Comparison of ENCODE assay signal across 1 cellular context in the genomic region with DNA sequence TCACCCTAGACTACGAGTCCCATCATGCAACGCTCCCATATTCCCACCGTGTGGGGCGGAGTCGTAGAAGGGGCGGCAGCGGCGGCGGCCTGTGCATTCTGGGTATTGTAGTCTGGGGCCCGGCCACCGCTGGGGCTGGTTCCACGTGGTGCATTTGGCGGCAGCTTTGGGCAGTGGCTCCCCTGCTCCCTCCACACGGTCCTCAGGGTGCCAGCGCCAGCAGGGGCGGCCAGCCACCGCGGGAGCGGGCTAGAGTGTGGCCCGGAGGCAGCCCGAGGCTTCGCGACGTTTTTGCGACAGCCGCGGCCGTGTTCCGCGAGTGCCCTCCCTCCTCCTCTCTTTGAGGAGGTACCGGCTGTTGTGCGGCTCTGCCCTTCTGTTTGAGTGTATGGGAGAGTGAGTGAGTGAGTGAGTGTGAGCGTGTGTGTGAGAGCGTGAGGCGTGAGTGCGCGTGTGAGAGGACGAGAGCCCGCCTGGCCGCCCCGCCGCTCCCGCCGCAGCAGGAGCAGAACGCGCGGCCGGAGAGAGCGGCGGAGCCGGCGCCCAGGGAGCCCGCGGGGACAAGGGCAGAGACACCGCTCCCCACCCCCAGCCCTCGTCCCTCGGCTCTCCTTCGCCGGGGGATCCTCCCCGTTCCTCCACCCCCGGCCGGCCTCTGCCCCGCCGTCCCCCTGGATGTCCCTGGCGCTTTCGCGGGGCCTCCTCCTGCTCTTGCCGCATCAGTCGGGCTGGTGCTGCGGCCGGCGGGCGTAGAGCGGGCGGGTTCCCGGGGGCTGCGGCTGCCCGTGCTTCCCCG.
TF ChIP-seq lines count a peak whose summit lies in the region.

TSS of gene CDK8 (plus strand) at position 343 of the 796 bp plus-strand sequence. CDS start 513 bp downstream, outside the sequence.

TF ChIP-seq in GM23338, 12 proteins besides CTCF, POLR2A, EP300 and RAD21:
- TF ChIP-seq, protein P1, sequence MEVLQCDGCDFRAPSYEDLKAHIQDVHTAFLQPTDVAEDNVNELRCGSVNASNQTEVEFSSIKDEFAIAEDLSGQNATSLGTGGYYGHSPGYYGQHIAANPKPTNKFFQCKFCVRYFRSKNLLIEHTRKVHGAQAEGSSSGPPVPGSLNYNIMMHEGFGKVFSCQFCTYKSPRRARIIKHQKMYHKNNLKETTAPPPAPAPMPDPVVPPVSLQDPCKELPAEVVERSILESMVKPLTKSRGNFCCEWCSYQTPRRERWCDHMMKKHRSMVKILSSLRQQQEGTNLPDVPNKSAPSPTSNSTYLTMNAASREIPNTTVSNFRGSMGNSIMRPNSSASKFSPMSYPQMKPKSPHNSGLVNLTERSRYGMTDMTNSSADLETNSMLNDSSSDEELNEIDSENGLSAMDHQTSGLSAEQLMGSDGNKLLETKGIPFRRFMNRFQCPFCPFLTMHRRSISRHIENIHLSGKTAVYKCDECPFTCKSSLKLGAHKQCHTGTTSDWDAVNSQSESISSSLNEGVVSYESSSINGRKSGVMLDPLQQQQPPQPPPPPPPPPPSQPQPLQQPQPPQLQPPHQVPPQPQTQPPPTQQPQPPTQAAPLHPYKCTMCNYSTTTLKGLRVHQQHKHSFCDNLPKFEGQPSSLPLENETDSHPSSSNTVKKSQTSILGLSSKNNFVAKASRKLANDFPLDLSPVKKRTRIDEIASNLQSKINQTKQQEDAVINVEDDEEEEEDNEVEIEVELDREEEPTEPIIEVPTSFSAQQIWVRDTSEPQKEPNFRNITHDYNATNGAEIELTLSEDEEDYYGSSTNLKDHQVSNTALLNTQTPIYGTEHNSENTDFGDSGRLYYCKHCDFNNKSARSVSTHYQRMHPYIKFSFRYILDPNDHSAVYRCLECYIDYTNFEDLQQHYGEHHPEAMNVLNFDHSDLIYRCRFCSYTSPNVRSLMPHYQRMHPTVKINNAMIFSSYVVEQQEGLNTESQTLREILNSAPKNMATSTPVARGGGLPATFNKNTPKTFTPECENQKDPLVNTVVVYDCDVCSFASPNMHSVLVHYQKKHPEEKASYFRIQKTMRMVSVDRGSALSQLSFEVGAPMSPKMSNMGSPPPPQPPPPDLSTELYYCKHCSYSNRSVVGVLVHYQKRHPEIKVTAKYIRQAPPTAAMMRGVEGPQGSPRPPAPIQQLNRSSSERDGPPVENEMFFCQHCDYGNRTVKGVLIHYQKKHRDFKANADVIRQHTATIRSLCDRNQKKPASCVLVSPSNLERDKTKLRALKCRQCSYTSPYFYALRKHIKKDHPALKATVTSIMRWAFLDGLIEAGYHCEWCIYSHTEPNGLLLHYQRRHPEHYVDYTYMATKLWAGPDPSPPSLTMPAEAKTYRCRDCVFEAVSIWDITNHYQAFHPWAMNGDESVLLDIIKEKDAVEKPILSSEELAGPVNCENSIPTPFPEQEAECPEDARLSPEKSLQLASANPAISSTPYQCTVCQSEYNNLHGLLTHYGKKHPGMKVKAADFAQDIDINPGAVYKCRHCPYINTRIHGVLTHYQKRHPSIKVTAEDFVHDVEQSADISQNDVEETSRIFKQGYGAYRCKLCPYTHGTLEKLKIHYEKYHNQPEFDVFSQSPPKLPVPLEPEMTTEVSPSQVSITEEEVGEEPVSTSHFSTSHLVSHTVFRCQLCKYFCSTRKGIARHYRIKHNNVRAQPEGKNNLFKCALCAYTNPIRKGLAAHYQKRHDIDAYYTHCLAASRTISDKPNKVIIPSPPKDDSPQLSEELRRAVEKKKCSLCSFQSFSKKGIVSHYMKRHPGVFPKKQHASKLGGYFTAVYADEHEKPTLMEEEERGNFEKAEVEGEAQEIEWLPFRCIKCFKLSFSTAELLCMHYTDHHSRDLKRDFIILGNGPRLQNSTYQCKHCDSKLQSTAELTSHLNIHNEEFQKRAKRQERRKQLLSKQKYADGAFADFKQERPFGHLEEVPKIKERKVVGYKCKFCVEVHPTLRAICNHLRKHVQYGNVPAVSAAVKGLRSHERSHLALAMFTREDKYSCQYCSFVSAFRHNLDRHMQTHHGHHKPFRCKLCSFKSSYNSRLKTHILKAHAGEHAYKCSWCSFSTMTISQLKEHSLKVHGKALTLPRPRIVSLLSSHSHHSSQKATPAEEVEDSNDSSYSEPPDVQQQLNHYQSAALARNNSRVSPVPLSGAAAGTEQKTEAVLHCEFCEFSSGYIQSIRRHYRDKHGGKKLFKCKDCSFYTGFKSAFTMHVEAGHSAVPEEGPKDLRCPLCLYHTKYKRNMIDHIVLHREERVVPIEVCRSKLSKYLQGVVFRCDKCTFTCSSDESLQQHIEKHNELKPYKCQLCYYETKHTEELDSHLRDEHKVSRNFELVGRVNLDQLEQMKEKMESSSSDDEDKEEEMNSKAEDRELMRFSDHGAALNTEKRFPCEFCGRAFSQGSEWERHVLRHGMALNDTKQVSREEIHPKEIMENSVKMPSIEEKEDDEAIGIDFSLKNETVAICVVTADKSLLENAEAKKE (CRISPR knock-in tag; IDR thresholded peaks at IDR 0.05): no peak
- no peak for TF ChIP-seq EZH2 (IDR thresholded peaks at IDR 0.05; ENCODE audit: low read depth, unreplicated experiment)
- TF ChIP-seq CREB1 (CRISPR knock-in tag; IDR thresholded peaks at IDR 0.05; ENCODE audit: low read depth): peak; percentile 54
- peak; percentile 97 for TF ChIP-seq ETS1 (IDR thresholded peaks at IDR 0.05)
- TF ChIP-seq ZNF114 (CRISPR knock-in tag; IDR thresholded peaks at IDR 0.05): no peak
- TF ChIP-seq POLR2AphosphoS5 (IDR thresholded peaks at IDR 0.05; ENCODE audit: low read depth): peak; percentile 91
- no peak for TF ChIP-seq ZNF331 (CRISPR knock-in tag; IDR thresholded peaks at IDR 0.05; ENCODE audit: low read depth)
- TF ChIP-seq JUNB (IDR thresholded peaks at IDR 0.05; ENCODE audit: unreplicated experiment): no peak
